ENCODE assay signal across 20 cellular contexts in the genomic region with DNA sequence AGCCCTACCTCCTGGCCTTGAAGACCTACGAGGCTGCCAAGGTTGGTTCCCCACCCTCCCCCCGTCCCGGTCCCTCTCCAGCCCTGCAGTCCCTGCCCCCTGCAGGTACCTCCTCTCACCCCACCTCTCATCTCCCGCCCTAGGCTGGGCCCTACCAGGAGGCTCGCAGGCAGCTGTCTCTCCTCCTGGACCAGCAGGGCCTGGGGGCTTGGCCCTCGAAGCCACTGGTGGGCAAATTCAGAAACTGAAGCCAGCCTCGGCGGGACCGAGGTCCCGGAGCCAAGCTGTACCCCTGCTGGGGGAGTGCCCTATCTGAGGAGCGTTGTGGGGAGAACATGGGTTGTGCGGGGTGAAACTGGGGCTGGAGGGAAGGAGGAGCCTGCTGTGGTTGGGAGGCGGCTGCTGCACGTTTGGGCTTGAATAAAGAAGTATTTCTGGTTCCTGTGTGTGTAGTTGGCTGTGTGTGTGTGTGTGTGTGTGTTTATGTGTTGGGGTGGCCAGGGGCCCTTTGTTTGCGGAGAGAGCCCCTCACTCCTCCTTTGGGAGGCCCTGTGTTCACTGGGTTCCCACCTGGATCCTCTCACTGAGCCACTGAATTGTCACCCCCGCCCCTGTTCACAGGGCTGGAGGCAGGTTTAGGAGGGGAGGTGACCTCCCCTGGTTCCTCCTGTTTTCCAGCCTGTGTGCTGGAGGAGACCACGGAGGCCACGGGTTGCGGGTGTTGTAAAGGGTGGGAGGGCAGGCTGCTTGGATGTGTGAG. TPM values are rescaled to one million over a fixed set of nuclear protein-coding genes. Genes with fewer than 3 reads are reported as not detected.
A peak's percentile ranks its signal among the peaks of the same experiment; 100 is the strongest.
DNase-seq lines count a peak whose midpoint lies in the region.
"Had no signal": no experiment of that assay in that cellular context is flagged by ENCODE, and none has a peak within 500 bp of the region (broad histone marks: within the 10 kb centered on the region; RNA-seq: fewer than 3 reads in every experiment).

No MANE protein-coding gene starts in this region.

- H3K27me3 ChIP-seq in esophagus (ENCODE audit: control insufficient read depth in 1 of 2, insufficient read depth in 2 of 2, low read length in 2 of 2): no peaks in the 10 kb centered on the region
- H3K27me3 ChIP-seq: thyroid gland had no signal

- H3K4me3 Mint-ChIP-seq in activated CD4-positive, alpha-beta T cell treated with anti-CD3 and anti-CD28 coated beads, Interleukin-2, amount 10 ng/mL, durations not matched to agents 7 days and 5 days: no peak overlapping the region
- no peak overlapping the region for H3K4me3 Mint-ChIP-seq in activated T-helper 1 cell treated with anti-CD3 and anti-CD28 coated beads, Interleukin-12 subunit alpha, Interleukin-12 subunit beta, Interleukin-2, Interleukin-4 antibody, amounts not matched to agents 30 ng/mL and 10 ng/mL and 1 ng/mL, durations not matched to agents 14 hours and 24 hours and 36 hours
- H3K4me3 Mint-ChIP-seq: nephron had no signal

- H3K9me3 ChIP-seq in esophagus (ENCODE audit: control insufficient read depth in 2 of 2, insufficient read depth in 1 of 2, low read depth in 1 of 2, low read length in 1 of 2): no peaks in the 10 kb centered on the region
- H3K9me3 ChIP-seq: thyroid gland had no signal

- peaks cover 21% of the 10 kb centered on the region for H3K4me1 Mint-ChIP-seq in activated CD4-positive, alpha-beta T cell treated with anti-CD3 and anti-CD28 coated beads, Interleukin-2, amount 10 ng/mL, durations not matched to agents 7 days and 5 days
- H3K4me1 Mint-ChIP-seq in activated T-helper 1 cell treated with anti-CD3 and anti-CD28 coated beads, Interleukin-12 subunit alpha, Interleukin-12 subunit beta, Interleukin-2, Interleukin-4 antibody, amounts not matched to agents 30 ng/mL and 10 ng/mL and 1 ng/mL, durations not matched to agents 14 hours and 24 hours and 36 hours (ENCODE audit: low read depth): peaks cover 16% of the 10 kb centered on the region
- H3K4me1 Mint-ChIP-seq: nephron had no signal

- no peaks in the 10 kb centered on the region for H3K27me3 Mint-ChIP-seq in activated CD4-positive, alpha-beta T cell treated with anti-CD3 and anti-CD28 coated beads, Interleukin-2, amount 10 ng/mL, durations not matched to agents 7 days and 5 days
- no peaks in the 10 kb centered on the region for H3K27me3 Mint-ChIP-seq in activated T-helper 1 cell treated with anti-CD3 and anti-CD28 coated beads, Interleukin-12 subunit alpha, Interleukin-12 subunit beta, Interleukin-2, Interleukin-4 antibody, amounts not matched to agents 30 ng/mL and 10 ng/mL and 1 ng/mL, durations not matched to agents 14 hours and 24 hours and 36 hours (ENCODE audit: insufficient read depth)

- no peaks in the 10 kb centered on the region for H3K36me3 Mint-ChIP-seq in activated CD4-positive, alpha-beta T cell treated with anti-CD3 and anti-CD28 coated beads, Interleukin-2, amount 10 ng/mL, durations not matched to agents 7 days and 5 days (ENCODE audit: low read depth)
- H3K36me3 Mint-ChIP-seq in activated T-helper 1 cell treated with anti-CD3 and anti-CD28 coated beads, Interleukin-12 subunit alpha, Interleukin-12 subunit beta, Interleukin-2, Interleukin-4 antibody, amounts not matched to agents 30 ng/mL and 10 ng/mL and 1 ng/mL, durations not matched to agents 14 hours and 24 hours and 36 hours (ENCODE audit: low read depth): no peaks in the 10 kb centered on the region

- 38 to 54% methylated on average over 19 of the region's 19 CpGs for WGBS in esophagus, 2 donors

- peak overlapping the region; percentile 44 to 60 for H3K4me3 ChIP-seq in esophagus (ENCODE audit: low read depth in 1 of 2, low read length in 2 of 2)
- H3K4me3 ChIP-seq: thyroid gland had no signal

- POLR2A ChIA-PET in activated CD4-positive, alpha-beta T cell treated with anti-CD3 and anti-CD28 coated beads, Interleukin-2, amount 10 ng/mL, durations not matched to agents 7 days and 5 days (lab: Charles Lee): no interaction called here

- H3K36me3 ChIP-seq in esophagus (ENCODE audit: control insufficient read depth in 2 of 2, insufficient read depth in 2 of 2, low read length in 1 of 2): peaks cover 0 to 10% of the 10 kb centered on the region in 2 donors
- H3K36me3 ChIP-seq: thyroid gland had no signal

- H3K4me1 ChIP-seq in esophagus (ENCODE audit: control insufficient read depth in 2 of 2, insufficient read depth in 2 of 2, low read length in 1 of 2): peaks cover 7 to 36% of the 10 kb centered on the region in 2 donors
- H3K4me1 ChIP-seq: thyroid gland had no signal

- no peak for DNase-seq in activated CD4-positive, alpha-beta T cell treated with anti-CD3 and anti-CD28 coated beads, Interleukin-2, amount 10 ng/mL, durations not matched to agents 7 days and 5 days
- no peak for DNase-seq in activated CD4-positive, alpha-beta T cell treated with anti-CD3 and anti-CD28 coated beads for 4 hours
- DNase-seq in ureter (ENCODE audit: low spot score): peak; percentile 77
- DNase-seq in activated T-helper 1 cell treated with anti-CD3 and anti-CD28 coated beads, Interleukin-12 subunit alpha, Interleukin-12 subunit beta, Interleukin-2, Interleukin-4 antibody, amounts not matched to agents 30 ng/mL and 10 ng/mL and 1 ng/mL, durations not matched to agents 14 hours and 24 hours and 36 hours (ENCODE audit: low spot score): no peak
- DNase-seq in NCI-H82 treated with DMSO at 0.1 percent for 48 hours (lab: John Stamatoyannopoulos, UW; ENCODE audit: unreplicated experiment): no peak
- DNase-seq: 8988T; activated effector memory CD4-positive, alpha-beta T cell treated with Interleukin-2 at 50 U/mL for 16 hours; C1 segment of cervical spinal cord; effector CD4-positive, alpha-beta T cell; GF-D8; hippocampal formation; kidney glomerular epithelial cell; NCI-H1930; NCI-H510A; SHP77 treated with DMSO at 0.1 percent for 48 hours; T-helper 2 cell; thyroid gland had no signal

- CTCF ChIA-PET in activated CD4-positive, alpha-beta T cell treated with anti-CD3 and anti-CD28 coated beads, Interleukin-2, amount 10 ng/mL, durations not matched to agents 7 days and 5 days (lab: Charles Lee): interaction anchor here (0.8 to 3.8 kb wide), 2 partner anchors 10 to 289 kb away, joined by 3 to 16 read pairs; partner anchors contain the start of gene TAF1C

- intact Hi-C loops in activated T-helper 1 cell treated with anti-CD3 and anti-CD28 coated beads, Interleukin-12 subunit alpha, Interleukin-12 subunit beta, Interleukin-2, Interleukin-4 antibody, amounts not matched to agents 30 ng/mL and 10 ng/mL and 1 ng/mL, durations not matched to agents 14 hours and 24 hours and 36 hours (cut with micrococcal nuclease): no loop called here

- H3K27ac ChIP-seq in esophagus (ENCODE audit: low read depth in 2 of 2, low read length in 1 of 2): peak overlapping the region; percentile 92 to 96
- H3K27ac ChIP-seq: thyroid gland had no signal

- H3K27ac Mint-ChIP-seq in activated CD4-positive, alpha-beta T cell treated with anti-CD3 and anti-CD28 coated beads, Interleukin-2, amount 10 ng/mL, durations not matched to agents 7 days and 5 days: peak overlapping the region; percentile 61
- no peak overlapping the region for H3K27ac Mint-ChIP-seq in activated T-helper 1 cell treated with anti-CD3 and anti-CD28 coated beads, Interleukin-12 subunit alpha, Interleukin-12 subunit beta, Interleukin-2, Interleukin-4 antibody, amounts not matched to agents 30 ng/mL and 10 ng/mL and 1 ng/mL, durations not matched to agents 14 hours and 24 hours and 36 hours
- H3K27ac Mint-ChIP-seq: nephron had no signal

- H3K9me3 Mint-ChIP-seq in activated CD4-positive, alpha-beta T cell treated with anti-CD3 and anti-CD28 coated beads, Interleukin-2, amount 10 ng/mL, durations not matched to agents 7 days and 5 days: no peaks in the 10 kb centered on the region
- no peaks in the 10 kb centered on the region for H3K9me3 Mint-ChIP-seq in activated T-helper 1 cell treated with anti-CD3 and anti-CD28 coated beads, Interleukin-12 subunit alpha, Interleukin-12 subunit beta, Interleukin-2, Interleukin-4 antibody, amounts not matched to agents 30 ng/mL and 10 ng/mL and 1 ng/mL, durations not matched to agents 14 hours and 24 hours and 36 hours
- H3K9me3 Mint-ChIP-seq: nephron had no signal

RNA-seq across cellular contexts. Expression of gene ADAD2, which starts 6.0 kb away (rescaled TPM):
- total RNA-seq in activated CD4-positive, alpha-beta T cell treated with anti-CD3 and anti-CD28 coated beads, Interleukin-2, amount 10 ng/mL, durations not matched to agents 7 days and 5 days: not detected
- polyA plus RNA-seq in esophagus: 10 to 100 TPM in 1 of 2 donors, 1 to 10 TPM in 1; 3.6 to 11.5 TPM
- 0.42 TPM for total RNA-seq in ureter
- not detected in 2 replicates for total RNA-seq in activated T-helper 1 cell treated with anti-CD3 and anti-CD28 coated beads, Interleukin-12 subunit alpha, Interleukin-12 subunit beta, Interleukin-2, Interleukin-4 antibody, amounts not matched to agents 30 ng/mL and 10 ng/mL and 1 ng/mL, durations not matched to agents 14 hours and 24 hours and 36 hours
- total RNA-seq: mesenteric fat pad had no signal

RNA-seq across cellular contexts. Expression of gene TAF1C, which starts 10.1 kb away (rescaled TPM):
- total RNA-seq in activated CD4-positive, alpha-beta T cell treated with anti-CD3 and anti-CD28 coated beads, Interleukin-2, amount 10 ng/mL, durations not matched to agents 7 days and 5 days: 10 to 100 TPM; 52.1 to 60.8 TPM
- 10 to 100 TPM; 29.1 to 64.4 TPM for polyA plus RNA-seq in esophagus
- total RNA-seq in ureter: 66.4 TPM
- 67.9 and 74.4 TPM in 2 replicates for total RNA-seq in activated T-helper 1 cell treated with anti-CD3 and anti-CD28 coated beads, Interleukin-12 subunit alpha, Interleukin-12 subunit beta, Interleukin-2, Interleukin-4 antibody, amounts not matched to agents 30 ng/mL and 10 ng/mL and 1 ng/mL, durations not matched to agents 14 hours and 24 hours and 36 hours

RNA-seq across cellular contexts. Expression of gene KCNG4, which starts 42.9 kb away (rescaled TPM):
- not detected for total RNA-seq in activated CD4-positive, alpha-beta T cell treated with anti-CD3 and anti-CD28 coated beads, Interleukin-2, amount 10 ng/mL, durations not matched to agents 7 days and 5 days
- polyA plus RNA-seq in esophagus: not detected
- total RNA-seq in ureter: not detected
- total RNA-seq in activated T-helper 1 cell treated with anti-CD3 and anti-CD28 coated beads, Interleukin-12 subunit alpha, Interleukin-12 subunit beta, Interleukin-2, Interleukin-4 antibody, amounts not matched to agents 30 ng/mL and 10 ng/mL and 1 ng/mL, durations not matched to agents 14 hours and 24 hours and 36 hours: not detected in 2 replicates
- total RNA-seq: mesenteric fat pad, thyroid gland had no signal

RNA-seq across cellular contexts. Expression of gene DNAAF1, which starts 51.8 kb away (rescaled TPM):
- under 1 TPM in 1 of 2 experiments, not detected in 1; 0.25 TPM for total RNA-seq in activated CD4-positive, alpha-beta T cell treated with anti-CD3 and anti-CD28 coated beads, Interleukin-2, amount 10 ng/mL, durations not matched to agents 7 days and 5 days
- under 1 TPM; 0.20 to 0.39 TPM for polyA plus RNA-seq in esophagus
- 1.7 TPM for total RNA-seq in ureter
- total RNA-seq in activated T-helper 1 cell treated with anti-CD3 and anti-CD28 coated beads, Interleukin-12 subunit alpha, Interleukin-12 subunit beta, Interleukin-2, Interleukin-4 antibody, amounts not matched to agents 30 ng/mL and 10 ng/mL and 1 ng/mL, durations not matched to agents 14 hours and 24 hours and 36 hours: not detected in 2 replicates
- total RNA-seq: mesenteric fat pad had no signal

RNA-seq across cellular contexts. Expression of gene HSDL1, which starts 51.9 kb away (rescaled TPM):
- 10 to 100 TPM in 1 of 2 experiments, 1 to 10 TPM in 1; 8.8 to 10.6 TPM for total RNA-seq in activated CD4-positive, alpha-beta T cell treated with anti-CD3 and anti-CD28 coated beads, Interleukin-2, amount 10 ng/mL, durations not matched to agents 7 days and 5 days
- polyA plus RNA-seq in esophagus: 1 to 10 TPM; 6.3 to 9.7 TPM
- total RNA-seq in ureter: 18.3 TPM
- total RNA-seq in activated T-helper 1 cell treated with anti-CD3 and anti-CD28 coated beads, Interleukin-12 subunit alpha, Interleukin-12 subunit beta, Interleukin-2, Interleukin-4 antibody, amounts not matched to agents 30 ng/mL and 10 ng/mL and 1 ng/mL, durations not matched to agents 14 hours and 24 hours and 36 hours: 19.2 and 23.1 TPM in 2 replicates
